In the genomic region with DNA sequence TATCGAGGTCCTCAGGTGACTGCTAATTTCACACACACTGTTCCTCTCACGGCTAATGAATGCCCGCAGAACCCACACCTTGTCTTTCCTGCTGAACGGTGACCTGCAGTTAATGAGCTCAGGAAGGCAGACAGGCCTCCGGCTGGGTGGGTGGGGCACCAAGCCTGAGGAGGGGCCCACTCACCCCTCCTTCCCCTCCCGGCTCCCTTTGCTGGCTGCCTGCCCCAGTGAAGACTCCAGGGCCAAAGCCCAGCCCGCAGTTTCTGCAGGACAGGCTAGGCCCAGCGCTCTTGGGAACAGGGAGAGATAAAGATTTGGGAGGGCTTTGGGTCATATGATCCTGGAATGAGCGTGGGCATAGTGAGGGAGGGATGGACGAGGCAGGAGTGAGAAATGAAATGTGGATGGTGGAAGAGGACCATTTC, we compare ENCODE assay signal across 8 cellular contexts. TPM values are rescaled to one million over a fixed set of nuclear protein-coding genes. Genes with fewer than 3 reads are reported as not detected.
DNase-seq lines count a peak whose midpoint lies in the region; ATAC-seq and TF ChIP-seq lines count a peak whose summit lies in the region.

No MANE protein-coding gene starts in this region.

- H3K4me1 Mint-ChIP-seq in CD4-positive, alpha-beta memory T cell, result peaks cover 6 to 11% (median 8%) of the 10 kb centered on the region in 4 donors

- H3K4me3 Mint-ChIP-seq in CD4-positive, alpha-beta memory T cell, result no peak overlapping the region

- H3K9me3 ChIP-seq in fibroblast of lung (ENCODE audit: control insufficient read depth, insufficient read depth, low read depth, low read length) (no peaks in the 10 kb centered on the region), parathyroid adenoma (ENCODE audit: control insufficient read depth, low read length) (no peaks in the 10 kb centered on the region)
- H3K9me3 ChIP-seq in CD4-positive, alpha-beta memory T cell (ENCODE audit: control insufficient read depth in 1 of 2, low read length in 2 of 2), result no peaks in the 10 kb centered on the region

- TF ChIP-seq CTCF in fibroblast of lung (conservative IDR thresholded peaks at IDR 0.05 in 1 of 2, IDR thresholded peaks at IDR 0.05 in 1 of 2; ENCODE audit: low read depth in 1 of 2, low read length in 2 of 2) (no peak), parathyroid adenoma (IDR thresholded peaks at IDR 0.05) (no peak)

- no peak overlapping the region for H2AFZ ChIP-seq in fibroblast of lung (ENCODE audit: low read length)
- H2AFZ ChIP-seq in parathyroid adenoma, result peak overlapping the region; percentile 53

- H3K36me3 Mint-ChIP-seq in CD4-positive, alpha-beta memory T cell, result peaks cover 0 to 2% of the 10 kb centered on the region in 2 donors

- H3K9ac ChIP-seq in fibroblast of lung (ENCODE audit: insufficient read depth, low read length) (no peak overlapping the region), parathyroid adenoma (no peak overlapping the region)

- H3K27me3 ChIP-seq in fibroblast of lung (ENCODE audit: control insufficient read depth, insufficient read depth, low read length), result peaks cover 44% of the 10 kb centered on the region
- no peaks in the 10 kb centered on the region for H3K27me3 ChIP-seq in parathyroid adenoma (ENCODE audit: control insufficient read depth, insufficient read depth, low read length)
- H3K27me3 ChIP-seq in CD4-positive, alpha-beta memory T cell (ENCODE audit: insufficient read depth, low read length), result peaks cover 3% of the 10 kb centered on the region

- H4K20me1 ChIP-seq in fibroblast of lung (ENCODE audit: control insufficient read depth, extremely low read depth, insufficient read depth, low read length), result no peaks in the 10 kb centered on the region

- H3K27ac Mint-ChIP-seq in CD4-positive, alpha-beta memory T cell, result no peak overlapping the region

- H3K79me2 ChIP-seq in fibroblast of lung (ENCODE audit: control insufficient read depth, insufficient read depth, low read length), result no peaks in the 10 kb centered on the region
- H3K79me2 ChIP-seq in parathyroid adenoma, result no peaks in the 10 kb centered on the region

- H3K27ac ChIP-seq in fibroblast of lung (ENCODE audit: insufficient read depth, low read length) (no peak overlapping the region), parathyroid adenoma (peak overlapping the region; percentile 67)
- H3K27ac ChIP-seq in CD4-positive, alpha-beta memory T cell (ENCODE audit: low read depth, low read length), result no peak overlapping the region

- CTCF ChIA-PET in CD4-positive, alpha-beta memory T cell (lab: Charles Lee; ENCODE audit: partially characterized antibody), result no interaction called here

- peak; percentile 38 for DNase-seq in EL
- peak; percentile 87 for DNase-seq in NCI-H446 treated with DMSO at 0.1 percent for 48 hours (lab: John Stamatoyannopoulos, UW)
- peak; percentile 66 to 74 for DNase-seq in fibroblast of lung (ENCODE audit: low read depth in 2 of 2)
- DNase-seq in effector CD4-positive, alpha-beta T cell, result no peak
- no peak for DNase-seq in CD4-positive, alpha-beta memory T cell

- peaks cover 29 to 35% of the 10 kb centered on the region in 2 donors for H3K27me3 Mint-ChIP-seq in CD4-positive, alpha-beta memory T cell

- H3K36me3 ChIP-seq in fibroblast of lung (ENCODE audit: control insufficient read depth, insufficient read depth, low read length) (no peaks in the 10 kb centered on the region), parathyroid adenoma (ENCODE audit: control insufficient read depth, insufficient read depth, low read length) (no peaks in the 10 kb centered on the region)
- H3K36me3 ChIP-seq in CD4-positive, alpha-beta memory T cell (ENCODE audit: insufficient read depth, low read length), result no peaks in the 10 kb centered on the region

- H3K4me1 ChIP-seq in fibroblast of lung (ENCODE audit: control insufficient read depth, extremely low read depth, insufficient read depth, low read length) (no peaks in the 10 kb centered on the region), parathyroid adenoma (peaks cover 5% of the 10 kb centered on the region)
- peaks cover 10% of the 10 kb centered on the region for H3K4me1 ChIP-seq in CD4-positive, alpha-beta memory T cell (ENCODE audit: insufficient read depth, low read length)

- H3K4me2 ChIP-seq in fibroblast of lung (ENCODE audit: extremely low read depth, insufficient read depth, low read length) (no peak overlapping the region), parathyroid adenoma (ENCODE audit: low read length) (peak overlapping the region; percentile 52)

- POLR2A ChIA-PET in CD4-positive, alpha-beta memory T cell (lab: Charles Lee; ENCODE audit: partially characterized antibody), result no interaction called here

- H3K9me3 Mint-ChIP-seq in CD4-positive, alpha-beta memory T cell, result peaks cover 0 to 4% (median 0%) of the 10 kb centered on the region in 8 donors

- intact Hi-C loops in CD4-positive, alpha-beta memory T cell (cut with micrococcal nuclease), result no loop called here

- no peak overlapping the region for H3K4me3 ChIP-seq in fibroblast of lung (replicated peaks in 1 of 4; ENCODE audit: control extremely low read depth in 1 of 4, insufficient read depth in 1 of 4, low read depth in 3 of 4, low read length in 4 of 4)
- H3K4me3 ChIP-seq in parathyroid adenoma (ENCODE audit: low read depth, low read length), result peak overlapping the region; percentile 15
- no peak overlapping the region for H3K4me3 ChIP-seq in CD4-positive, alpha-beta memory T cell (ENCODE audit: low read length in 2 of 2)

- ATAC-seq in HG02840 (IDR thresholded peaks at IDR 0.05; ENCODE audit: low FRiP score, unreplicated experiment) (no peak), HG03571 (IDR thresholded peaks at IDR 0.05; ENCODE audit: unreplicated experiment) (no peak)

RNA-seq across cellular contexts. Expression of a gene that starts 26.4 kb away (rescaled TPM):
- total RNA-seq in fibroblast of lung, result under 0.01 TPM in 2 replicates
- not detected in 2 replicates for polyA plus RNA-seq in fibroblast of lung
- 0.06 and 0.10 TPM in 2 replicates for polyA plus RNA-seq in fibroblast of lung (2012)
- not detected in 2 replicates for polyA minus RNA-seq in fibroblast of lung (ENCODE audit: low replicate concordance)
- total RNA-seq in CD4-positive, alpha-beta memory T cell, result not detected
- polyA plus RNA-seq in CD4-positive, alpha-beta memory T cell, result not detected

Comparison
In these comparisons a context has a peak if more than half of its experiments do, and no peak if none do; other contexts are left out.
1. DNase-seq: peak in EL (single experiment), NCI-H446 treated with DMSO at 0.1 percent for 48 hours (single experiment) and fibroblast of lung (2 of 2); none in effector CD4-positive, alpha-beta T cell (single experiment) and CD4-positive, alpha-beta memory T cell (0 of 5).